24 cellular contexts compared by ENCODE assay signal in the genomic region with DNA sequence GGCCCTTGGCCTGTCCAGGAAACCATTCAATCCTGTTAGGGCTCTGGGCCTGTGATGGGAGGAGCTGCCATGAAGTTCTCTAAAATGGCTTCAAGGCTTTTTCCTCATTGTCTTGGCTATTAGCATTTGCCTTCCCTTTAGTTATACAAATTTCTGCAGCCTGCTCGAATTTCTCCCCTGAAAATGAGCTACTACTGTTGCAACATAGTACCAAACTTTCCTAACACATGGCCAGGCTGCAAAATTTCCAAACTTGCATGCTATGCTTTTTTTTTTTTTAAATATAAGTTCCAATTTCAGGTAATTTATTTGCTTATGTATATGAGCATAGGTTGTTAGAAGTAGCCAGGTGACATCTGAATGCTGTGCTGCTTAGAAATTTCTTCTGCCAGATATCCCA.
"Had no signal": no experiment of that assay in that cellular context is flagged by ENCODE, and none has a peak within 500 bp of the region (broad histone marks: within the 10 kb centered on the region; RNA-seq: fewer than 3 reads in every experiment).

No MANE protein-coding gene starts in this region.

- H3K27ac ChIP-seq: body of pancreas, foreskin keratinocyte, left lung, psoas muscle, tibial artery, WERI-Rb-1 had no signal

- H3K27me3 ChIP-seq: body of pancreas, foreskin keratinocyte, left lung, right atrium auricular region, tibial artery had no signal

- DNase-seq: activated CD4-positive, alpha-beta T cell treated with anti-CD3 and anti-CD28 coated beads, Interleukin-2, amount 10 ng/mL, durations not matched to agents 7 days and 5 days; activated CD4-positive, CD25-positive, alpha-beta regulatory T cell treated with anti-CD3 and anti-CD28 coated beads, Interleukin-2, amount 50 U/mL, for 72 hours; activated CD8-positive, alpha-beta memory T cell treated with anti-CD3 and anti-CD28 coated beads, Interleukin-2, amount 10 ng/mL, durations not matched to agents 7 days and 5 days; activated CD8-positive, alpha-beta T cell treated with anti-CD3 and anti-CD28 coated beads for 36 hours; activated effector memory CD4-positive, alpha-beta T cell treated with anti-CD3 and anti-CD28 coated beads, Interleukin-2, amount 50 U/mL, for 16 hours; activated naive CD4-positive, alpha-beta T cell treated with anti-CD3 and anti-CD28 coated beads, Interleukin-2, amount 10 ng/mL, durations not matched to agents 7 days and 5 days; activated naive CD8-positive, alpha-beta T cell treated with anti-CD3 and anti-CD28 coated beads, Interleukin-2, amount 50 U/mL, for 24 hours; activated T-cell treated with anti-CD3 and anti-CD28 coated beads for 4 hours; anterior cingulate cortex; body of pancreas; dermis blood vessel endothelial cell; effector CD8-positive, alpha-beta T cell; erythroblast; foreskin keratinocyte; left lung; mammary epithelial cell; midbrain; natural killer cell; psoas muscle; stimulated activated CD4-positive, alpha-beta T cell treated with anti-CD3 and anti-CD28 coated beads, Interleukin-4, amount 100 ng/mL, for 4 hours; T-helper 2 cell; tibial artery; WERI-Rb-1 had no signal

- H3K9me3 ChIP-seq: body of pancreas, left lung, psoas muscle, right atrium auricular region, tibial artery had no signal

- H3K36me3 ChIP-seq: left lung, right atrium auricular region, tibial artery, WERI-Rb-1 had no signal

- H3K4me3 ChIP-seq: body of pancreas, left lung, psoas muscle, right atrium auricular region, tibial artery had no signal

- H3K4me1 ChIP-seq: body of pancreas had no signal
